Comparison of ENCODE assay signal across 12 cellular contexts in genomic region chr10:8061274-8062211, GRCh38. TPM values are rescaled to one million over a fixed set of nuclear protein-coding genes. Genes with fewer than 3 reads are reported as not detected.
DNase-seq lines count a peak whose midpoint lies in the region; ATAC-seq, FAIRE-seq and TF ChIP-seq lines count a peak whose summit lies in the region.
"Had no signal": no experiment of that assay in that cellular context is flagged by ENCODE, and none has a peak within 500 bp of the region (broad histone marks: within the 10 kb centered on the region; RNA-seq: fewer than 3 reads in every experiment).

No MANE protein-coding gene starts in this region.

- H3K9me3 Mint-ChIP-seq in astrocyte (ENCODE audit: unreplicated experiment) = no peaks in the 10 kb centered on the region
- H3K9me3 Mint-ChIP-seq: HFFc6 had no signal

- peaks cover 21% of the 10 kb centered on the region for H3K4me1 ChIP-seq in astrocyte (ENCODE audit: insufficient read depth, low read length)
- H3K4me1 ChIP-seq in prostate gland (replicated peaks) = peaks cover 4% of the 10 kb centered on the region
- peaks cover 13% of the 10 kb centered on the region for H3K4me1 ChIP-seq in A673 (ENCODE audit: insufficient read depth, low read length, poor library complexity, severe bottlenecking)

- H3K9ac ChIP-seq in astrocyte (ENCODE audit: low read length) = no peak overlapping the region

- H3K4me1 Mint-ChIP-seq in astrocyte (ENCODE audit: low read depth, unreplicated experiment) = peaks cover 68% of the 10 kb centered on the region

- H3K27me3 Mint-ChIP-seq in astrocyte (ENCODE audit: low read depth, unreplicated experiment) = peaks cover 19% of the 10 kb centered on the region

- no peak for TF ChIP-seq POLR2A in prostate gland (IDR thresholded peaks at IDR 0.05)

- H3K36me3 ChIP-seq in astrocyte (ENCODE audit: insufficient read depth, low read length) = no peaks in the 10 kb centered on the region
- no peaks in the 10 kb centered on the region for H3K36me3 ChIP-seq in prostate gland
- peaks cover 3% of the 10 kb centered on the region for H3K36me3 ChIP-seq in A673 (ENCODE audit: insufficient read depth, low read length, poor library complexity, severe bottlenecking)
- H3K36me3 ChIP-seq: esophagus muscularis mucosa had no signal

- H3K27ac ChIP-seq in astrocyte (ENCODE audit: low read depth, low read length) (no peak overlapping the region), prostate gland (peak overlapping the region; percentile 52 to 75), A673 (ENCODE audit: low read depth, low read length, poor library complexity, severe bottlenecking) (no peak overlapping the region)
- H3K27ac ChIP-seq: esophagus muscularis mucosa had no signal

- 65% methylated on average over 17 of the region's 17 CpGs for WGBS in prostate gland

- H3K4me3 ChIP-seq in GM12865 (ENCODE audit: low read depth, low read length) (no peak overlapping the region), astrocyte (ENCODE audit: insufficient read depth, low read depth, low read length) (no peak overlapping the region), prostate gland (peak overlapping the region in 1 of 2 donors; percentile 59), A673 (ENCODE audit: low read depth, low read length, poor library complexity, severe bottlenecking) (no peak overlapping the region)
- H3K4me3 ChIP-seq: esophagus muscularis mucosa had no signal

- FAIRE-seq in astrocyte (lab: Jason Lieb, UNC) = no peak
- FAIRE-seq: G401.6 had no signal

- peaks cover 10% of the 10 kb centered on the region for H3K36me3 Mint-ChIP-seq in astrocyte (ENCODE audit: low read depth, unreplicated experiment)

- intact Hi-C loops in prostate gland (cut with DNase I) (no loop called here), A673 (cut with micrococcal nuclease; ENCODE audit: unreplicated experiment) (no loop called here)

- POLR2A ChIA-PET in A673 (lab: Charles Lee; ENCODE audit: low non-redundant PET) = no interaction called here

- H4K20me1 ChIP-seq in astrocyte (ENCODE audit: insufficient read depth, low read length) = no peaks in the 10 kb centered on the region

- H3K79me2 ChIP-seq in astrocyte (ENCODE audit: insufficient read depth, low read length) = no peaks in the 10 kb centered on the region

- no TSS peak for BruUV-seq in A673 (replicated peaks; lab: Mats Ljungman, UMichigan)

- peak overlapping the region; percentile 85 for H3K4me2 ChIP-seq in astrocyte (ENCODE audit: low read length)

- ATAC-seq in GM21825 (IDR thresholded peaks at IDR 0.05; ENCODE audit: unreplicated experiment) (no peak), GM21423 (IDR thresholded peaks at IDR 0.05; ENCODE audit: unreplicated experiment) (no peak)

- CTCF ChIA-PET in A673 (lab: Charles Lee) = no interaction called here

- DNase-seq in GM12865 (ENCODE audit: low read depth) (peak; percentile 37), RPMI7951 (ENCODE audit: low read depth) (peak; percentile 86), astrocyte (ENCODE audit: low read depth) (peak; percentile 48), prostate gland (ENCODE audit: low spot score) (no peak), NCI-H2227 (lab: John Stamatoyannopoulos, UW; ENCODE audit: unreplicated experiment) (no peak), A673 (ENCODE audit: low spot score) (no peak)
- DNase-seq: HFFc6, NCI-H1694 treated with DMSO at 0.1 percent for 48 hours had no signal

- H3K9me3 ChIP-seq in astrocyte (ENCODE audit: insufficient read depth, low read depth, low read length) (no peaks in the 10 kb centered on the region), prostate gland (no peaks in the 10 kb centered on the region), A673 (ENCODE audit: low read depth, low read length, poor library complexity, severe bottlenecking) (no peaks in the 10 kb centered on the region)
- H3K9me3 ChIP-seq: esophagus muscularis mucosa had no signal

- H3K27ac Mint-ChIP-seq in astrocyte (ENCODE audit: unreplicated experiment) = peak overlapping the region; percentile 81
- H3K27ac Mint-ChIP-seq: HFFc6 had no signal

- H2AFZ ChIP-seq in astrocyte (ENCODE audit: low read depth, low read length) = no peak overlapping the region

- TF ChIP-seq CTCF in GM12865 (IDR thresholded peaks at IDR 0.05; ENCODE audit: insufficient read depth, low read depth, low read length, missing control alignments) (no peak), astrocyte (IDR thresholded peaks at IDR 0.05; ENCODE audit: insufficient read depth, low read depth, low read length) (no peak), prostate gland (IDR thresholded peaks at IDR 0.05) (no peak), A673 (conservative IDR thresholded peaks at IDR 0.05; ENCODE audit: low read depth, low read length) (no peak)

- H3K27me3 ChIP-seq in astrocyte (ENCODE audit: insufficient read depth, low read length) (peaks cover 38% of the 10 kb centered on the region), prostate gland (replicated peaks; ENCODE audit: insufficient read depth) (no peaks in the 10 kb centered on the region), A673 (replicated peaks; ENCODE audit: insufficient read depth, low read depth, low read length, poor library complexity) (no peaks in the 10 kb centered on the region)

- peak overlapping the region; percentile 54 for H3K4me3 Mint-ChIP-seq in astrocyte (ENCODE audit: unreplicated experiment)

RNA-seq across cellular contexts. Expression of gene GATA3, which starts 7.1 kb away (rescaled TPM):
- total RNA-seq in RPMI7951 (2014; rRNA removed; shearing (Covaris generic)) = 2.5 and 4.0 TPM in 2 replicates
- total RNA-seq in astrocyte (11.8 and 17.6 TPM in 2 replicates), prostate gland (10 to 100 TPM; 10.4 to 19.9 TPM), A673 (2021) (3.0 and 3.1 TPM in 2 replicates)

Comparison
In these comparisons a context has a peak if more than half of its experiments do, and no peak if none do; other contexts are left out.
1. DNase-seq: peak in GM12865 (single experiment), RPMI7951 (single experiment) and astrocyte (single experiment); none in prostate gland (single experiment), NCI-H2227 (single experiment) and A673 (single experiment).
2. H3K27ac ChIP-seq: peak in prostate gland (2 of 2); none in astrocyte (single experiment) and A673 (single experiment).